Comparison of ENCODE assay signal across 11 cellular contexts in the genomic region with DNA sequence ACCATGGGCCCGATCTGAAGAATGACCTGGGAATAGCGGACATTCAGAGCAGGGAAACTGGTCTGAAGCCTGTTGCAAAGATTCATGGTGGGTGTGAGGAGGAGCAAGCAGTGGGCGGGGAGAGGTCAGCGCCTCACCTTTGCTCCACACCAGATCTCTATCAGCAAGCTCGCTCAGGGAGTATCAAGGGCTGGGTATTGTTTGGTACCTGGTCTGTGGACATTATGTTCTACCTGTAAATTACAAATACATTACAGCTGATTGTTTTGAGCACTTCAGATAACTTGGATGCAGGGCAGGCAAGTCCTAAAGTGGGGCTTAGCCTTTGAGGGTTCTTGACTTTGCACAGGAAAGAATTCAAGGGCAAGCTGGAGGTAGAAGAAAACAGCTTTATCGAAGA. TPM values are rescaled to one million over a fixed set of nuclear protein-coding genes. Genes with fewer than 3 reads are reported as not detected.
"Had no signal": no experiment of that assay in that cellular context is flagged by ENCODE, and none has a peak within 500 bp of the region (broad histone marks: within the 10 kb centered on the region; RNA-seq: fewer than 3 reads in every experiment).

No MANE protein-coding gene starts in this region.

- H3K27ac Mint-ChIP-seq: HFFc6 had no signal

- ATAC-seq: HCT116, K562 had no signal

- H3K9me3 ChIP-seq: HAP-1 had no signal

- H3K9ac ChIP-seq: GM23248 had no signal

- H3K4me3 Mint-ChIP-seq: HFFc6 had no signal

- DNase-seq: GM23248, GOT3, H7, HFFc6, IMR-90 had no signal

- H3K4me1 ChIP-seq: HAP-1 had no signal

- H3K27ac ChIP-seq: GM23248, HL-60 had no signal

- H3K4me3 ChIP-seq: GM23248, HAP-1, K562 had no signal

- FAIRE-seq: K562 had no signal

- H3K36me3 ChIP-seq: HAP-1 had no signal

RNA-seq across cellular contexts. Expression of gene SEC14L4, which starts 10.8 kb away (rescaled TPM):
- total RNA-seq: H4, H7, HFFc6, HT1080, IMR-90, K562 had no signal
- polyA plus RNA-seq: IMR-90 had no signal

RNA-seq across cellular contexts. Expression of gene SEC14L6, which starts 30.3 kb away (rescaled TPM):
- total RNA-seq: GM23248, H4, HFFc6, HT1080, IMR-90 had no signal
- polyA plus RNA-seq: GM23248 had no signal

RNA-seq across cellular contexts. Expression of gene SEC14L3, which starts 44.5 kb away (rescaled TPM):
- total RNA-seq: GM23248, H4, H7, HFFc6, HT1080, IMR-90, K562 had no signal
- polyA plus RNA-seq: GM23248, IMR-90, K562 had no signal

RNA-seq across cellular contexts. Expression of gene GAL3ST1, which starts 58.2 kb away (rescaled TPM):
- total RNA-seq: GM23248, H4, HFFc6, HT1080, IMR-90 had no signal
- polyA plus RNA-seq: GM23248, IMR-90 had no signal
